ENCODE assay signal across 20 cellular contexts in the genomic region with DNA sequence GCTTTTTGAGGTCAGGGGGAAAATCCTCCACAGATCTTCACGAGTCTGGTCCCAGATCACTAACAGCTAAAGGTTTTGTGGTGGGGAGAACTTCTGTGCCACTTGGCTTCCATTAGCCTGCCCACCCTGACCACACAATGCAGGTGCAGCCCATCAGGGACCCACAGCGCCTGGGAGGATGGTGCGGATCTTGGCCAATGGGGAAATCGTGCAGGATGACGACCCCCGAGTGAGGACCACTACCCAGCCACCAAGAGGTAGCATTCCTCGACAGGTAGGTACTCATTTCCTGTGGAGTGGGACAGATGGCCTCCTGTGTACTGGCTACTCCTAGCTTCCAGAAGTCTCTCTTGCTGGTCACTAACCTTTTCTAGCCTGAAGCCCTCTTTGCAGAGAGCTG. TPM values are rescaled to one million over a fixed set of nuclear protein-coding genes. Genes with fewer than 3 reads are reported as not detected.
DNase-seq lines count a peak whose midpoint lies in the region; ATAC-seq and TF ChIP-seq lines count a peak whose summit lies in the region.
"Had no signal": no experiment of that assay in that cellular context is flagged by ENCODE, and none has a peak within 500 bp of the region (broad histone marks: within the 10 kb centered on the region; RNA-seq: fewer than 3 reads in every experiment).

No MANE protein-coding gene starts in this region.

- POLR2A ChIA-PET in PC-3 (lab: Charles Lee; ENCODE audit: unreplicated experiment), result no interaction called here
- POLR2A ChIA-PET in RWPE1 (lab: Yijun Ruan, JAX; ENCODE audit: low non-redundant PET), result interaction anchor here (0.6 kb wide), 1 partner anchor 107 kb away, joined by 8 read pairs; no protein-coding TSS in a partner anchor

- H3K9me3 ChIP-seq in PC-3 (ENCODE audit: low read length) (no peaks in the 10 kb centered on the region), colonic mucosa (no peaks in the 10 kb centered on the region)
- H3K9me3 ChIP-seq: gastrocnemius medialis, thoracic aorta had no signal

- H3K36me3 Mint-ChIP-seq in activated naive CD4-positive, alpha-beta T cell treated with anti-CD3 and anti-CD28 coated beads for 36 hours (ENCODE audit: low read depth), result peaks cover 2% of the 10 kb centered on the region
- H3K36me3 Mint-ChIP-seq in activated naive CD4-positive, alpha-beta T cell treated with anti-CD3 and anti-CD28 coated beads, Interleukin-2, amount 50 U/mL, for 72 hours, result no peaks in the 10 kb centered on the region
- H3K36me3 Mint-ChIP-seq in effector memory CD8-positive, alpha-beta T cell (ENCODE audit: insufficient read depth), result peaks cover 4% of the 10 kb centered on the region
- H3K36me3 Mint-ChIP-seq in osteocyte (ENCODE audit: unreplicated experiment), result no peaks in the 10 kb centered on the region

- BruUV-seq in PC-3 (replicated peaks; lab: Mats Ljungman, UMichigan), result no TSS peak

- H3K4me1 ChIP-seq in PC-3 (ENCODE audit: insufficient read depth, low read length) (peaks cover 16% of the 10 kb centered on the region), colonic mucosa (no peaks in the 10 kb centered on the region)

- peak overlapping the region; percentile 100 for H3K4me2 ChIP-seq in PC-3 (ENCODE audit: low read length)

- H3F3A ChIP-seq in PC-3 (ENCODE audit: low read length, unreplicated experiment), result no peaks in the 10 kb centered on the region

- intact Hi-C loops in activated naive CD4-positive, alpha-beta T cell treated with anti-CD3 and anti-CD28 coated beads for 36 hours (cut with micrococcal nuclease), result loop anchor here (2.0 kb wide), 1 partner anchor 223 kb away; no protein-coding TSS in a partner anchor
- intact Hi-C loops in PC-3 (cut with micrococcal nuclease) (no loop called here), colonic mucosa (cut with DNase I) (loop anchor here (10.0 kb wide), 1 partner anchor 397 kb away; no protein-coding TSS in a partner anchor)

- no peak overlapping the region for H3K27ac Mint-ChIP-seq in activated naive CD4-positive, alpha-beta T cell treated with anti-CD3 and anti-CD28 coated beads for 36 hours
- peak overlapping the region in 1 of 2 donors; percentile 71 for H3K27ac Mint-ChIP-seq in activated naive CD4-positive, alpha-beta T cell treated with anti-CD3 and anti-CD28 coated beads, Interleukin-2, amount 50 U/mL, for 72 hours
- H3K27ac Mint-ChIP-seq in effector memory CD8-positive, alpha-beta T cell, result peak overlapping the region in 1 of 2 donors; percentile 67
- no peak overlapping the region for H3K27ac Mint-ChIP-seq in osteocyte (ENCODE audit: unreplicated experiment)

- H3K27me3 ChIP-seq in PC-3 (ENCODE audit: low read length) (no peaks in the 10 kb centered on the region), colonic mucosa (no peaks in the 10 kb centered on the region)

- no peaks in the 10 kb centered on the region for H3K9me3 Mint-ChIP-seq in activated naive CD4-positive, alpha-beta T cell treated with anti-CD3 and anti-CD28 coated beads for 36 hours
- peaks cover 0 to 5% of the 10 kb centered on the region in 2 donors for H3K9me3 Mint-ChIP-seq in activated naive CD4-positive, alpha-beta T cell treated with anti-CD3 and anti-CD28 coated beads, Interleukin-2, amount 50 U/mL, for 72 hours
- H3K9me3 Mint-ChIP-seq in effector memory CD8-positive, alpha-beta T cell, result no peaks in the 10 kb centered on the region
- no peaks in the 10 kb centered on the region for H3K9me3 Mint-ChIP-seq in osteocyte (ENCODE audit: unreplicated experiment)

- no peak overlapping the region for H2AFZ ChIP-seq in PC-3 (ENCODE audit: low read length)

- H3K9ac ChIP-seq in PC-3 (ENCODE audit: low read length) (0 out of 2 replicates have a peak overlapping the region, but pooled peaks have one; percentile 77), colonic mucosa (ENCODE audit: low read depth in 2 of 2, low read length in 2 of 2) (no peak overlapping the region)
- H3K9ac ChIP-seq: KMS-11 had no signal

- no peaks in the 10 kb centered on the region for H3K9me2 ChIP-seq in PC-3 (replicated peaks; ENCODE audit: low read length)

- H3K27me3 Mint-ChIP-seq in activated naive CD4-positive, alpha-beta T cell treated with anti-CD3 and anti-CD28 coated beads for 36 hours (ENCODE audit: low read depth), result no peaks in the 10 kb centered on the region
- no peaks in the 10 kb centered on the region for H3K27me3 Mint-ChIP-seq in effector memory CD8-positive, alpha-beta T cell
- H3K27me3 Mint-ChIP-seq in osteocyte (ENCODE audit: unreplicated experiment), result peaks cover 22% of the 10 kb centered on the region

- CTCF ChIA-PET in activated naive CD4-positive, alpha-beta T cell treated with anti-CD3 and anti-CD28 coated beads for 36 hours (lab: Charles Lee), result interaction anchor here (0.9 to 2.1 kb wide), 4 partner anchors 9 to 125 kb away, joined by 3 to 11 read pairs (median 4); no protein-coding TSS in a partner anchor
- CTCF ChIA-PET in PC-3 (lab: Charles Lee), result interaction anchor here (0.5 kb wide), 1 partner anchor 236 kb away, joined by 6 read pairs; no protein-coding TSS in a partner anchor
- CTCF ChIA-PET in RWPE1 (lab: Yijun Ruan, JAX), result interaction anchor here (0.5 to 1.0 kb wide), 4 partner anchors 79 to 1611 kb away, joined by 3 to 5 read pairs (median 3); no protein-coding TSS in a partner anchor

- ATAC-seq in activated naive CD4-positive, alpha-beta T cell treated with anti-CD3 and anti-CD28 coated beads, Interleukin-2, amount 50 U/mL, for 72 hours, result no peak
- ATAC-seq in PC-3, result no peak
- no peak for ATAC-seq in effector memory CD8-positive, alpha-beta T cell (replicated peaks)
- ATAC-seq: gastrocnemius medialis had no signal

- H3K4me3 ChIP-seq in PC-3 (ENCODE audit: low read length) (peak overlapping the region; percentile 96), colonic mucosa (no peak overlapping the region)
- H3K4me3 ChIP-seq: lung had no signal

- peaks cover 17% of the 10 kb centered on the region for H3K79me2 ChIP-seq in PC-3 (ENCODE audit: low read length)

- H3K27ac ChIP-seq in PC-3 (ENCODE audit: low read length) (no peak overlapping the region), RWPE1 (no peak overlapping the region), colonic mucosa (no peak overlapping the region)
- H3K27ac ChIP-seq: epithelial cell of prostate, gastrocnemius medialis, KMS-11 had no signal

- H3K36me3 ChIP-seq in PC-3 (ENCODE audit: low read depth, low read length), result peaks cover 9% of the 10 kb centered on the region; the same call in 1 of the 2 replicates
- no peaks in the 10 kb centered on the region for H3K36me3 ChIP-seq in colonic mucosa
- H3K36me3 ChIP-seq: gastrocnemius medialis had no signal

- H3K4me3 Mint-ChIP-seq in activated naive CD4-positive, alpha-beta T cell treated with anti-CD3 and anti-CD28 coated beads for 36 hours, result peak overlapping the region; percentile 67
- peak overlapping the region; percentile 64 to 71 for H3K4me3 Mint-ChIP-seq in effector memory CD8-positive, alpha-beta T cell
- peak overlapping the region; percentile 61 for H3K4me3 Mint-ChIP-seq in osteocyte (ENCODE audit: unreplicated experiment)

- TF ChIP-seq CTCF in PC-3 (conservative IDR thresholded peaks at IDR 0.05; ENCODE audit: low read depth, low read length) (no peak), osteocyte (IDR thresholded peaks at IDR 0.05) (no peak), RWPE1 (conservative IDR thresholded peaks at IDR 0.05; ENCODE audit: low read depth) (no peak), colonic mucosa (IDR thresholded peaks at IDR 0.05) (no peak)

- peaks cover 5% of the 10 kb centered on the region for H3K4me1 Mint-ChIP-seq in activated naive CD4-positive, alpha-beta T cell treated with anti-CD3 and anti-CD28 coated beads for 36 hours (ENCODE audit: low read depth)
- peaks cover 3 to 7% of the 10 kb centered on the region in 2 donors for H3K4me1 Mint-ChIP-seq in effector memory CD8-positive, alpha-beta T cell (ENCODE audit: low read depth in 2 of 2)
- no peaks in the 10 kb centered on the region for H3K4me1 Mint-ChIP-seq in osteocyte (ENCODE audit: unreplicated experiment)

- H4K20me1 ChIP-seq in PC-3 (ENCODE audit: low read length), result no peaks in the 10 kb centered on the region

- DNase-seq in activated naive CD4-positive, alpha-beta T cell treated with anti-CD3 and anti-CD28 coated beads for 36 hours, result no peak
- no peak for DNase-seq in activated naive CD4-positive, alpha-beta T cell treated with anti-CD3 and anti-CD28 coated beads, Interleukin-2, amount 50 U/mL, for 72 hours (ENCODE audit: low spot score in 2 of 2)
- DNase-seq in PC-3, result no peak
- no peak for DNase-seq in effector memory CD8-positive, alpha-beta T cell
- peak; percentile 54 for DNase-seq in osteocyte (ENCODE audit: extremely low spot score, unreplicated experiment)
- DNase-seq in SIG-M5 (lab: John Stamatoyannopoulos, UW), result no peak
- no peak for DNase-seq in RWPE1 (ENCODE audit: low spot score)
- DNase-seq in colonic mucosa, result no peak
- DNase-seq: amniotic stem cell, gastrocnemius medialis, NCI-H69, nucleus accumbens, OCI-M1 had no signal

RNA-seq across cellular contexts. Expression of gene FAM241B, which starts 1.5 kb away (rescaled TPM):
- 10 to 100 TPM; 11.1 to 12.3 TPM for total RNA-seq in activated naive CD4-positive, alpha-beta T cell treated with anti-CD3 and anti-CD28 coated beads for 36 hours
- 10 to 100 TPM in 1 of 2 donors, 1 to 10 TPM in 1; 9.0 to 29.8 TPM for total RNA-seq in activated naive CD4-positive, alpha-beta T cell treated with anti-CD3 and anti-CD28 coated beads, Interleukin-2, amount 50 U/mL, for 72 hours
- total RNA-seq in PC-3 (2014; rRNA removed) (37.5 and 45.4 TPM in 2 replicates), osteocyte (3.4 TPM in 2 replicates), colonic mucosa (1 to 10 TPM; 4.2 to 4.5 TPM)

RNA-seq across cellular contexts. Expression of gene NEUROG3, which starts 58.3 kb away (rescaled TPM):
- not detected for total RNA-seq in activated naive CD4-positive, alpha-beta T cell treated with anti-CD3 and anti-CD28 coated beads for 36 hours
- total RNA-seq in activated naive CD4-positive, alpha-beta T cell treated with anti-CD3 and anti-CD28 coated beads, Interleukin-2, amount 50 U/mL, for 72 hours, result under 1 TPM in 1 of 2 donors, not detected in 1; 0.18 TPM
- total RNA-seq in PC-3 (2014; rRNA removed), result not detected in 2 replicates
- not detected in 2 replicates for total RNA-seq in osteocyte
- total RNA-seq in colonic mucosa, result 1 to 10 TPM; 3.1 to 4.0 TPM
- total RNA-seq: chondrocyte, gastrocnemius medialis, H1, lung, SK-MEL-5 had no signal
